8 cellular contexts compared by ENCODE assay signal in genomic region chr1:48677306-48678287, GRCh38.
A peak's percentile ranks its signal among the peaks of the same experiment; 100 is the strongest.
DNase-seq lines count a peak whose midpoint lies in the region; ATAC-seq and TF ChIP-seq lines count a peak whose summit lies in the region.

No MANE protein-coding gene starts in this region.

- H3K27ac ChIP-seq in osteoblast (ENCODE audit: low read depth, low read length) = no peak overlapping the region

- TF ChIP-seq CTCF in AG10803 (conservative IDR thresholded peaks at IDR 0.05; ENCODE audit: low read length) (peak; percentile 74), fibroblast of villous mesenchyme (IDR thresholded peaks at IDR 0.05; ENCODE audit: insufficient read depth, low read depth, low read length) (peak; percentile 54), osteoblast (IDR thresholded peaks at IDR 0.05; ENCODE audit: extremely low read depth, low read depth, low read length) (peak; percentile 67)

- peak; percentile 47 for ATAC-seq in GM18505 (IDR thresholded peaks at IDR 0.05; ENCODE audit: unreplicated experiment)
- ATAC-seq in HG03103 (IDR thresholded peaks at IDR 0.05; ENCODE audit: low read depth, unreplicated experiment) = peak; percentile 71
- no peak for ATAC-seq in activated CD8-positive, alpha-beta memory T cell treated with anti-CD3 and anti-CD28 coated beads, Interleukin-2, amount 10 ng/mL, durations not matched to agents 7 days and 5 days
- no peak for ATAC-seq in HG03378 (IDR thresholded peaks at IDR 0.05; ENCODE audit: unreplicated experiment)

- no peak overlapping the region for H3K4me2 ChIP-seq in osteoblast (ENCODE audit: insufficient read depth, low read length)

- H3K36me3 Mint-ChIP-seq in activated CD8-positive, alpha-beta memory T cell treated with anti-CD3 and anti-CD28 coated beads, Interleukin-2, amount 10 ng/mL, durations not matched to agents 7 days and 5 days = no peaks in the 10 kb centered on the region

- H3K36me3 ChIP-seq in osteoblast (ENCODE audit: insufficient read depth, low read length) = no peaks in the 10 kb centered on the region

- H3K79me2 ChIP-seq in osteoblast (ENCODE audit: insufficient read depth, low read length) = no peaks in the 10 kb centered on the region

- no peaks in the 10 kb centered on the region for H4K20me1 ChIP-seq in osteoblast (ENCODE audit: insufficient read depth, low read length)

- peaks cover 5% of the 10 kb centered on the region for H3K27me3 Mint-ChIP-seq in activated CD8-positive, alpha-beta memory T cell treated with anti-CD3 and anti-CD28 coated beads, Interleukin-2, amount 10 ng/mL, durations not matched to agents 7 days and 5 days

- H3K4me3 ChIP-seq in AG10803 (ENCODE audit: low read length) (no peak overlapping the region), fibroblast of villous mesenchyme (ENCODE audit: low read depth, low read length) (no peak overlapping the region), osteoblast (ENCODE audit: insufficient read depth, low read length) (no peak overlapping the region)

- H3K27me3 ChIP-seq in osteoblast (ENCODE audit: insufficient read depth, low read length) = peaks cover 2% of the 10 kb centered on the region

- H3K9me3 ChIP-seq in osteoblast (ENCODE audit: low read depth, low read length) = no peaks in the 10 kb centered on the region

- no peak overlapping the region for H2AFZ ChIP-seq in osteoblast (ENCODE audit: low read length)

- no peak overlapping the region for H3K4me3 Mint-ChIP-seq in activated CD8-positive, alpha-beta memory T cell treated with anti-CD3 and anti-CD28 coated beads, Interleukin-2, amount 10 ng/mL, durations not matched to agents 7 days and 5 days

- DNase-seq in AG10803 (ENCODE audit: low read depth) (peak; percentile 65), NCI-H345 (lab: John Stamatoyannopoulos, UW) (peak; percentile 68), fibroblast of villous mesenchyme (ENCODE audit: low read depth) (peak; percentile 53), osteoblast (ENCODE audit: insufficient read length, low spot score, missing footprints) (no peak)
- peak; percentile 41 for DNase-seq in activated CD8-positive, alpha-beta memory T cell treated with anti-CD3 and anti-CD28 coated beads, Interleukin-2, amount 10 ng/mL, durations not matched to agents 7 days and 5 days

- CTCF ChIA-PET in activated CD8-positive, alpha-beta memory T cell treated with anti-CD3 and anti-CD28 coated beads, Interleukin-2, amount 10 ng/mL, durations not matched to agents 7 days and 5 days (lab: Charles Lee) = interaction anchor here (0.8 to 1.8 kb wide), 8 partner anchors 10 to 193 kb away, joined by 3 to 13 read pairs (median 4); no protein-coding TSS in a partner anchor

- H3K4me1 ChIP-seq in osteoblast (ENCODE audit: insufficient read depth, low read length) = no peaks in the 10 kb centered on the region

- no peaks in the 10 kb centered on the region for H3K4me1 Mint-ChIP-seq in activated CD8-positive, alpha-beta memory T cell treated with anti-CD3 and anti-CD28 coated beads, Interleukin-2, amount 10 ng/mL, durations not matched to agents 7 days and 5 days

- no peaks in the 10 kb centered on the region for H3K9me3 Mint-ChIP-seq in activated CD8-positive, alpha-beta memory T cell treated with anti-CD3 and anti-CD28 coated beads, Interleukin-2, amount 10 ng/mL, durations not matched to agents 7 days and 5 days (ENCODE audit: low read depth)

- TF ChIP-seq POLR2A in GM18505 (IDR thresholded peaks at IDR 0.05; ENCODE audit: borderline replicate concordance, extremely low read depth, insufficient read depth, insufficient read length) = no peak

- H3K27ac Mint-ChIP-seq in activated CD8-positive, alpha-beta memory T cell treated with anti-CD3 and anti-CD28 coated beads, Interleukin-2, amount 10 ng/mL, durations not matched to agents 7 days and 5 days = no peak overlapping the region

Comparison
In these comparisons a context has a peak if more than half of its experiments do, and no peak if none do; other contexts are left out.
1. ATAC-seq: peak in GM18505 (single experiment) and HG03103 (single experiment); none in activated CD8-positive, alpha-beta memory T cell treated with anti-CD3 and anti-CD28 coated beads, Interleukin-2, amount 10 ng/mL, durations not matched to agents 7 days and 5 days (single experiment) and HG03378 (single experiment).
2. Peak in every context shown above with its lines, with median percentiles within 50 percentile points of each other: CTCF ChIP-seq.